ENCODE assay signal across 10 cellular contexts in genomic region chr14:38143651-38144505, GRCh38.
DNase-seq lines count a peak whose midpoint lies in the region; ATAC-seq and TF ChIP-seq lines count a peak whose summit lies in the region.
"Had no signal": no experiment of that assay in that cellular context is flagged by ENCODE, and none has a peak within 500 bp of the region (broad histone marks: within the 10 kb centered on the region; RNA-seq: fewer than 3 reads in every experiment).

No MANE protein-coding gene starts in this region.

- peak overlapping the region; percentile 12 for H3K4me3 ChIP-seq in HFF-Myc (replicated peaks; ENCODE audit: low read depth, low read length)
- H3K4me3 ChIP-seq in RWPE2 (ENCODE audit: severe bottlenecking) = no peak overlapping the region
- H3K4me3 ChIP-seq in fibroblast of villous mesenchyme (ENCODE audit: low read depth, low read length) = peak overlapping the region; percentile 7

- H3K27ac ChIP-seq in RWPE2 (ENCODE audit: poor library complexity, severe bottlenecking) = peak overlapping the region; percentile 45
- H3K27ac ChIP-seq: VCaP had no signal

- ATAC-seq in RWPE2 (ENCODE audit: low read depth) (peak; percentile 73), HG03354 (IDR thresholded peaks at IDR 0.05; ENCODE audit: poor library complexity, severe bottlenecking, unreplicated experiment) (no peak), HG02870 (IDR thresholded peaks at IDR 0.05; ENCODE audit: unreplicated experiment) (no peak)

- no peaks in the 10 kb centered on the region for H3K36me3 ChIP-seq in RWPE2 (ENCODE audit: low read depth)

- H3K9me3 ChIP-seq in RWPE2 (ENCODE audit: severe bottlenecking) = no peaks in the 10 kb centered on the region

- peaks cover 21% of the 10 kb centered on the region for H3K4me1 ChIP-seq in RWPE2 (ENCODE audit: insufficient read depth, poor library complexity, severe bottlenecking)

- TF ChIP-seq CTCF in HFF-Myc (IDR thresholded peaks at IDR 0.05; ENCODE audit: low read depth, low read length, missing control alignments) (no peak), RWPE2 (IDR thresholded peaks at IDR 0.05; ENCODE audit: poor library complexity, severe bottlenecking) (no peak), fibroblast of villous mesenchyme (IDR thresholded peaks at IDR 0.05; ENCODE audit: insufficient read depth, low read depth, low read length) (no peak)

- peak; percentile 44 for DNase-seq in HFF-Myc (ENCODE audit: extremely low read depth, low read depth)
- DNase-seq in RWPE2 (ENCODE audit: low spot score) = no peak
- peak; percentile 76 for DNase-seq in fibroblast of villous mesenchyme (ENCODE audit: low read depth)
- peak; percentile 9 for DNase-seq in smooth muscle cell of the brain vasculature (ENCODE audit: low read depth, low spot score)
- no peak for DNase-seq in HPDE6-E6E7 (ENCODE audit: extremely low spot score)
- DNase-seq: GF-D8; stimulated activated naive CD4-positive, alpha-beta T cell treated with Interleukin-2 at 50 U/mL for 16 hours had no signal

- H3K27me3 ChIP-seq in RWPE2 (ENCODE audit: insufficient read depth, poor library complexity, severe bottlenecking) = no peaks in the 10 kb centered on the region

Comparison
In these comparisons a context has a peak if more than half of its experiments do, and no peak if none do; other contexts are left out.
1. DNase-seq: peak in HFF-Myc (single experiment), fibroblast of villous mesenchyme (single experiment) and smooth muscle cell of the brain vasculature (single experiment); none in RWPE2 (single experiment) and HPDE6-E6E7 (single experiment).